8 cellular contexts compared by ENCODE assay signal in genomic region chr1:184974086-184974836, GRCh38. TPM values are rescaled to one million over a fixed set of nuclear protein-coding genes. Genes with fewer than 3 reads are reported as not detected.
A peak's percentile ranks its signal among the peaks of the same experiment; 100 is the strongest.
DNase-seq lines count a peak whose midpoint lies in the region; ATAC-seq and TF ChIP-seq lines count a peak whose summit lies in the region.

Gene NIBAN1 (minus strand): TSS chr1:184974508. CDS start chr1:184974356, 152 bp downstream.

- H3K4me2 ChIP-seq in trophoblast cell (ENCODE audit: low read length): peak within 1 kb of the TSS; percentile 92

- peak within 1 kb of the TSS; percentile 78 for H2BK12ac ChIP-seq in trophoblast cell (ENCODE audit: low read length)

- H3K79me2 ChIP-seq in trophoblast cell (ENCODE audit: control insufficient read depth, insufficient read depth, low read length, poor library complexity): peaks cover 3% of the 10 kb centered on the region

- peak within 1 kb of the TSS; percentile 63 for H3K14ac ChIP-seq in trophoblast cell (ENCODE audit: low read length)

- intact Hi-C loops in CD8-positive, alpha-beta T cell (cut with DNase I, micrococcal nuclease): loop anchor here in 1 of 2 experiments (5.0 to 10.0 kb wide), 2 partner anchors 107 to 181 kb away; partner anchors contain the start of genes SWT1 and TRMT1L

- peaks cover 4% of the 10 kb centered on the region for H3K36me3 Mint-ChIP-seq in CD8-positive, alpha-beta T cell
- H3K36me3 Mint-ChIP-seq in type B pancreatic cell: no peaks in the 10 kb centered on the region

- peak within 1 kb of the TSS; percentile 54 for H4K91ac ChIP-seq in trophoblast cell (ENCODE audit: low read depth, low read length)

- H3K27me3 Mint-ChIP-seq in CD8-positive, alpha-beta T cell (ENCODE audit: low read depth): peaks cover 27% of the 10 kb centered on the region
- peaks cover 77% of the 10 kb centered on the region for H3K27me3 Mint-ChIP-seq in type B pancreatic cell

- peak within 1 kb of the TSS; percentile 89 for H3K27ac Mint-ChIP-seq in CD8-positive, alpha-beta T cell
- H3K27ac Mint-ChIP-seq in type B pancreatic cell: peak within 1 kb of the TSS; percentile 31

- peak within 1 kb of the TSS; percentile 65 for H3K4me3 ChIP-seq in CD8-positive, alpha-beta T cell (ENCODE audit: low read depth, low read length)
- H3K4me3 ChIP-seq in trophoblast cell (ENCODE audit: low read depth, low read length): peak within 1 kb of the TSS; percentile 62

- DNase-seq in CD8-positive, alpha-beta T cell: peak; percentile 41 to 74 (median 58)
- peak; percentile 6 for DNase-seq in GM19240 (ENCODE audit: insufficient read length, low spot score)
- DNase-seq in RPMI8226: peak; percentile 47
- DNase-seq in activated T-helper 9 cell treated with anti-CD3 and anti-CD28 coated beads, Interleukin-2, amount 50 U/mL, for 16 hours (ENCODE audit: low read depth): peak; percentile 65
- peak; percentile 86 for DNase-seq in glomerular visceral epithelial cell (ENCODE audit: extremely low spot score)
- peak in 1 of 2 donors; percentile 29 for DNase-seq in trophoblast cell
- DNase-seq in type B pancreatic cell (ENCODE audit: extremely low spot score, unreplicated experiment): no peak

- peak within 1 kb of the TSS; percentile 45 for H4K8ac ChIP-seq in trophoblast cell (ENCODE audit: low read depth, low read length)

- peaks cover 49% of the 10 kb centered on the region for H3K4me1 Mint-ChIP-seq in CD8-positive, alpha-beta T cell (ENCODE audit: low read depth)
- peaks cover 4% of the 10 kb centered on the region for H3K4me1 Mint-ChIP-seq in type B pancreatic cell (ENCODE audit: unreplicated experiment)

- no peaks in the 10 kb centered on the region for H3K9me3 Mint-ChIP-seq in CD8-positive, alpha-beta T cell
- H3K9me3 Mint-ChIP-seq in type B pancreatic cell: no peaks in the 10 kb centered on the region

- H2BK120ac ChIP-seq in trophoblast cell (ENCODE audit: insufficient read depth, low read length, poor library complexity): peak within 1 kb of the TSS; percentile 54

- peak within 1 kb of the TSS; percentile 30 for H2BK5ac ChIP-seq in trophoblast cell (ENCODE audit: low read depth, low read length, poor library complexity)

- peak within 1 kb of the TSS; percentile 52 for H3K27ac ChIP-seq in CD8-positive, alpha-beta T cell (ENCODE audit: low read depth, low read length)
- no peak within 1 kb of the TSS for H3K27ac ChIP-seq in trophoblast cell (ENCODE audit: low read depth, low read length)

- peak within 1 kb of the TSS; percentile 35 for H3K4ac ChIP-seq in trophoblast cell (ENCODE audit: low read depth, low read length)

- peak within 1 kb of the TSS; percentile 98 for H2AFZ ChIP-seq in trophoblast cell (ENCODE audit: insufficient read depth, low read length, poor library complexity)

- H3K23ac ChIP-seq in trophoblast cell (ENCODE audit: low read length): peak within 1 kb of the TSS; percentile 66

- peak; percentile 73 for ATAC-seq in CD8-positive, alpha-beta T cell
- ATAC-seq in HG03432 (IDR thresholded peaks at IDR 0.05; ENCODE audit: unreplicated experiment): peak; percentile 73

- no peaks in the 10 kb centered on the region for H3K27me3 ChIP-seq in CD8-positive, alpha-beta T cell (ENCODE audit: insufficient read depth, low read length)
- peaks cover 14% of the 10 kb centered on the region for H3K27me3 ChIP-seq in trophoblast cell (ENCODE audit: insufficient read depth, low read length)

- CTCF ChIA-PET in CD8-positive, alpha-beta T cell (lab: Charles Lee): interaction anchor here (1.0 to 10.8 kb wide), 3 partner anchors 142 to 340 kb away, joined by 3 to 200 read pairs (median 3); no protein-coding TSS in a partner anchor

- peaks cover 9% of the 10 kb centered on the region for H3K79me1 ChIP-seq in trophoblast cell (ENCODE audit: low read length)

- H3K18ac ChIP-seq in trophoblast cell (ENCODE audit: low read length): peak within 1 kb of the TSS; percentile 91

- H3K4me1 ChIP-seq in CD8-positive, alpha-beta T cell (ENCODE audit: insufficient read depth, low read length): peaks cover 14% of the 10 kb centered on the region
- H3K4me1 ChIP-seq in trophoblast cell (ENCODE audit: control insufficient read depth in 1 of 2, insufficient read depth in 2 of 2, low read length in 2 of 2): peaks cover 0 to 13% of the 10 kb centered on the region in 2 experiments

- H3K36me3 ChIP-seq in CD8-positive, alpha-beta T cell (ENCODE audit: insufficient read depth, low read length): no peaks in the 10 kb centered on the region
- no peaks in the 10 kb centered on the region for H3K36me3 ChIP-seq in trophoblast cell (ENCODE audit: control insufficient read depth in 1 of 2, insufficient read depth in 2 of 2, low read length in 2 of 2)

- no peak for TF ChIP-seq CTCF in CD8-positive, alpha-beta T cell (IDR thresholded peaks at IDR 0.05)
- no peak for TF ChIP-seq CTCF in type B pancreatic cell (conservative IDR thresholded peaks at IDR 0.05)

- peak within 1 kb of the TSS; percentile 96 for H3K4me3 Mint-ChIP-seq in CD8-positive, alpha-beta T cell
- peak within 1 kb of the TSS; percentile 90 for H3K4me3 Mint-ChIP-seq in type B pancreatic cell

- WGBS in trophoblast cell (ENCODE audit: extremely low coverage, insufficient coverage, insufficient read length): no CpG with 5 or more reads among the region's 66 CpGs

- POLR2A ChIA-PET in CD8-positive, alpha-beta T cell (lab: Charles Lee): interaction anchor here (1.0 to 1.5 kb wide), 3 partner anchors 71 to 343 kb away, joined by 3 to 7 read pairs (median 4); partner anchors contain the start of genes IVNS1ABP and RNF2

- H2AK5ac ChIP-seq in trophoblast cell (ENCODE audit: low read length): no peak within 1 kb of the TSS

- no peaks in the 10 kb centered on the region for H3K9me3 ChIP-seq in CD8-positive, alpha-beta T cell (ENCODE audit: low read length)
- no peaks in the 10 kb centered on the region for H3K9me3 ChIP-seq in trophoblast cell (ENCODE audit: insufficient read depth, low read depth, low read length)

- H3K9ac ChIP-seq in trophoblast cell (ENCODE audit: low read length): peak within 1 kb of the TSS; percentile 35

- peak within 1 kb of the TSS; percentile 27 for H4K12ac ChIP-seq in trophoblast cell (ENCODE audit: low read depth, low read length)

RNA-seq across cellular contexts. Expression of gene NIBAN1, which starts in this region (rescaled TPM):
- 10 to 100 TPM; 10.3 to 13.5 TPM for total RNA-seq in CD8-positive, alpha-beta T cell
- polyA plus RNA-seq in trophoblast cell (2013): 6.7 and 7.0 TPM in 2 replicates
- 3.1 and 3.5 TPM in 2 replicates for total RNA-seq in type B pancreatic cell (ENCODE audit: low replicate concordance)
